Comparison of ENCODE assay signal across 1 cellular context in the genomic region with DNA sequence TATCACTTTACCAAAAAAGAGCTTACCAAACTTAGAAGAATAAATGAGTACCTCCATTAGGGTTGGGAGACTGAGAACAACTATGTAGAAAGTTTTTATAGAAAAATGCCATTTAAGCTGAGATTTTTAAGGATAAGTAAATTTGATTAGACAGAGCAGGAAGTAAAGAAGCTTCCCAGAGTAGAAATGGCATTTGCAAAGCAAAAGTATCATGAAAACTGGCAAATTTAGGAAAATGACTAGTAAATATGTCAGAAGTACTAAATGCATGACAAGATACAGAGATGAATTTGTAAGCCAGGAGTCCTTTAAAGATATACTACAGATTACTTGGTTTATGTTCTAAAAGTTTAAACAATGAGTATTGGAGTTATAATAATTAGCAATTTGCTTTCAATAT.
A peak's percentile ranks its signal among the peaks of the same experiment; 100 is the strongest.
TF ChIP-seq lines count a peak whose summit lies in the region.

No MANE protein-coding gene starts in this region.

TF ChIP-seq in SK-N-SH, 30 proteins besides CTCF, POLR2A, EP300 and RAD21 (continued from another document):
- TF ChIP-seq EZH2phosphoT487 (IDR thresholded peaks at IDR 0.05; ENCODE audit: borderline replicate concordance, low read depth) (no peak), FOXJ3 (CRISPR knock-in tag; IDR thresholded peaks at IDR 0.05) (no peak), GATA2 (CRISPR knock-in tag; IDR thresholded peaks at IDR 0.05) (no peak), MXI1 (IDR thresholded peaks at IDR 0.05; ENCODE audit: low read depth, low read length) (no peak), CHD2 (IDR thresholded peaks at IDR 0.05; ENCODE audit: low read length, partially characterized antibody) (no peak), GABPA (IDR thresholded peaks at IDR 0.05; ENCODE audit: low read depth) (no peak), NRF1 (IDR thresholded peaks at IDR 0.05; ENCODE audit: low read depth, low read length) (no peak), RFX5 (IDR thresholded peaks at IDR 0.05; ENCODE audit: low read length) (no peak), TEAD4 (IDR thresholded peaks at IDR 0.05; ENCODE audit: borderline replicate concordance, insufficient read depth) (peak; percentile 80), IRF3 (IDR thresholded peaks at IDR 0.05; ENCODE audit: low read depth, low read length) (no peak), JUND (IDR thresholded peaks at IDR 0.05) (peak; percentile 63), ELF1 (IDR thresholded peaks at IDR 0.05) (no peak), SMC3 (IDR thresholded peaks at IDR 0.05; ENCODE audit: low read depth, low read length) (no peak), MEF2A (IDR thresholded peaks at IDR 0.05; ENCODE audit: borderline replicate concordance, low read depth) (peak; percentile 48; the same call in 1 of the 2 replicates), YY1 (IDR thresholded peaks at IDR 0.05; ENCODE audit: low read depth) (no peak), POLR2AphosphoS5 (IDR thresholded peaks at IDR 0.05; ENCODE audit: low read depth, low read length) (peak; percentile 41; the same call in 1 of the 2 replicates), TAF1 (IDR thresholded peaks at IDR 0.05; ENCODE audit: borderline replicate concordance, low read depth, low read length) (no peak), MAX (IDR thresholded peaks at IDR 0.05; ENCODE audit: low read depth) (no peak), SIN3A (IDR thresholded peaks at IDR 0.05; ENCODE audit: borderline replicate concordance, low read depth, low read length) (no peak)
- TF ChIP-seq, protein P1, sequence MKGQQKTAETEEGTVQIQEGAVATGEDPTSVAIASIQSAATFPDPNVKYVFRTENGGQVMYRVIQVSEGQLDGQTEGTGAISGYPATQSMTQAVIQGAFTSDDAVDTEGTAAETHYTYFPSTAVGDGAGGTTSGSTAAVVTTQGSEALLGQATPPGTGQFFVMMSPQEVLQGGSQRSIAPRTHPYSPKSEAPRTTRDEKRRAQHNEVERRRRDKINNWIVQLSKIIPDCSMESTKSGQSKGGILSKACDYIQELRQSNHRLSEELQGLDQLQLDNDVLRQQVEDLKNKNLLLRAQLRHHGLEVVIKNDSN (IDR thresholded peaks at IDR 0.05; ENCODE audit: borderline replicate concordance, low read depth) = no peak
- TF ChIP-seq, protein P2, sequence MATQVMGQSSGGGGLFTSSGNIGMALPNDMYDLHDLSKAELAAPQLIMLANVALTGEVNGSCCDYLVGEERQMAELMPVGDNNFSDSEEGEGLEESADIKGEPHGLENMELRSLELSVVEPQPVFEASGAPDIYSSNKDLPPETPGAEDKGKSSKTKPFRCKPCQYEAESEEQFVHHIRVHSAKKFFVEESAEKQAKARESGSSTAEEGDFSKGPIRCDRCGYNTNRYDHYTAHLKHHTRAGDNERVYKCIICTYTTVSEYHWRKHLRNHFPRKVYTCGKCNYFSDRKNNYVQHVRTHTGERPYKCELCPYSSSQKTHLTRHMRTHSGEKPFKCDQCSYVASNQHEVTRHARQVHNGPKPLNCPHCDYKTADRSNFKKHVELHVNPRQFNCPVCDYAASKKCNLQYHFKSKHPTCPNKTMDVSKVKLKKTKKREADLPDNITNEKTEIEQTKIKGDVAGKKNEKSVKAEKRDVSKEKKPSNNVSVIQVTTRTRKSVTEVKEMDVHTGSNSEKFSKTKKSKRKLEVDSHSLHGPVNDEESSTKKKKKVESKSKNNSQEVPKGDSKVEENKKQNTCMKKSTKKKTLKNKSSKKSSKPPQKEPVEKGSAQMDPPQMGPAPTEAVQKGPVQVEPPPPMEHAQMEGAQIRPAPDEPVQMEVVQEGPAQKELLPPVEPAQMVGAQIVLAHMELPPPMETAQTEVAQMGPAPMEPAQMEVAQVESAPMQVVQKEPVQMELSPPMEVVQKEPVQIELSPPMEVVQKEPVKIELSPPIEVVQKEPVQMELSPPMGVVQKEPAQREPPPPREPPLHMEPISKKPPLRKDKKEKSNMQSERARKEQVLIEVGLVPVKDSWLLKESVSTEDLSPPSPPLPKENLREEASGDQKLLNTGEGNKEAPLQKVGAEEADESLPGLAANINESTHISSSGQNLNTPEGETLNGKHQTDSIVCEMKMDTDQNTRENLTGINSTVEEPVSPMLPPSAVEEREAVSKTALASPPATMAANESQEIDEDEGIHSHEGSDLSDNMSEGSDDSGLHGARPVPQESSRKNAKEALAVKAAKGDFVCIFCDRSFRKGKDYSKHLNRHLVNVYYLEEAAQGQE (IDR thresholded peaks at IDR 0.05; ENCODE audit: low read depth, low read length) = no peak
- TF ChIP-seq, protein P3, sequence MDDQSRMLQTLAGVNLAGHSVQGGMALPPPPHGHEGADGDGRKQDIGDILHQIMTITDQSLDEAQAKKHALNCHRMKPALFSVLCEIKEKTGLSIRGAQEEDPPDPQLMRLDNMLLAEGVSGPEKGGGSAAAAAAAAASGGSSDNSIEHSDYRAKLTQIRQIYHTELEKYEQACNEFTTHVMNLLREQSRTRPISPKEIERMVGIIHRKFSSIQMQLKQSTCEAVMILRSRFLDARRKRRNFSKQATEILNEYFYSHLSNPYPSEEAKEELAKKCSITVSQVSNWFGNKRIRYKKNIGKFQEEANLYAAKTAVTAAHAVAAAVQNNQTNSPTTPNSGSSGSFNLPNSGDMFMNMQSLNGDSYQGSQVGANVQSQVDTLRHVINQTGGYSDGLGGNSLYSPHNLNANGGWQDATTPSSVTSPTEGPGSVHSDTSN (IDR thresholded peaks at IDR 0.05) = peak; percentile 95
- TF ChIP-seq, protein P4, sequence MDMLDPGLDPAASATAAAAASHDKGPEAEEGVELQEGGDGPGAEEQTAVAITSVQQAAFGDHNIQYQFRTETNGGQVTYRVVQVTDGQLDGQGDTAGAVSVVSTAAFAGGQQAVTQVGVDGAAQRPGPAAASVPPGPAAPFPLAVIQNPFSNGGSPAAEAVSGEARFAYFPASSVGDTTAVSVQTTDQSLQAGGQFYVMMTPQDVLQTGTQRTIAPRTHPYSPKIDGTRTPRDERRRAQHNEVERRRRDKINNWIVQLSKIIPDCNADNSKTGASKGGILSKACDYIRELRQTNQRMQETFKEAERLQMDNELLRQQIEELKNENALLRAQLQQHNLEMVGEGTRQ (IDR thresholded peaks at IDR 0.05; ENCODE audit: borderline replicate concordance, low read depth, low read length) = no peak
TF ChIP-seq in SK-N-SH: peak in this region for 11.
